19 cellular contexts compared by ENCODE assay signal in the genomic region with DNA sequence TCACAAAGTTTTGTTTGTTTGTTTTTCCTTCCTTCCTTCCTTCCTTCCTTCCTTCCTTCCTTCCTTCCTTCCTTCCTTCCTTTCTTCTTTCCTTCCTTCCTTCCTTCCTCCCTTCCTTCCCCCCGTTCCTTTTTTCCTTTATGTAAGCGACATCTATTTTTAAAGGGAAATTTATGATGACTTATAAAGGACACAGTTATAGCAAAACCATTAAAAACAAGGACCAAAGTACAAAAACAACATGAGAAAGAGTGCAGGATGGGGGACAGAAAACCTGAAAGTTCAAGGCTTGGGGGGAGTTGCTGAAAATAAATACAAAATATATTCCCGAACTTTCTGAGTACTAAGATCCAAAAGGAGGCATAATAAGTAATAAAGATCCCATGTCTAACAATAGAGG. TPM values are rescaled to one million over a fixed set of nuclear protein-coding genes. Genes with fewer than 3 reads are reported as not detected.
DNase-seq lines count a peak whose midpoint lies in the region; ATAC-seq and TF ChIP-seq lines count a peak whose summit lies in the region.
"Had no signal": no experiment of that assay in that cellular context is flagged by ENCODE, and none has a peak within 500 bp of the region (broad histone marks: within the 10 kb centered on the region; RNA-seq: fewer than 3 reads in every experiment).

No MANE protein-coding gene starts in this region.

- H3K9ac ChIP-seq in SK-N-MC (ENCODE audit: insufficient read length) = peak overlapping the region; percentile 78
- H3K9ac ChIP-seq: GM23248 had no signal

- intact Hi-C loops in Calu3 (cut with micrococcal nuclease; ENCODE audit: unreplicated experiment) = no loop called here

- no peaks in the 10 kb centered on the region for H4K20me1 ChIP-seq in GM23338 (replicated peaks; ENCODE audit: insufficient read depth)

- no peaks in the 10 kb centered on the region for H3K4me1 ChIP-seq in HEK293 (ENCODE audit: control insufficient read depth, insufficient read depth, low read length)
- H3K4me1 ChIP-seq in muscle layer of duodenum (ENCODE audit: control insufficient read depth in 1 of 2, insufficient read depth in 2 of 2, low read length in 2 of 2) = no peaks in the 10 kb centered on the region
- no peaks in the 10 kb centered on the region; the same call in 1 of the 2 replicates for H3K4me1 ChIP-seq in GM23338 (ENCODE audit: insufficient read depth)

- no peak for TF ChIP-seq CTCF in HEK293 (tag by site-specific recombination; IDR thresholded peaks at IDR 0.05)
- TF ChIP-seq CTCF in Calu3 (IDR thresholded peaks at IDR 0.05; ENCODE audit: unreplicated experiment) = no peak
- no peak for TF ChIP-seq CTCF in GM23338 (conservative IDR thresholded peaks at IDR 0.05; ENCODE audit: low read depth in 2 of 2)

- H3K27me3 ChIP-seq in muscle layer of duodenum (ENCODE audit: low read depth, low read length) (no peaks in the 10 kb centered on the region), GM23338 (ENCODE audit: insufficient read depth) (no peaks in the 10 kb centered on the region)

- peaks cover 41% of the 10 kb centered on the region for H3K4me1 Mint-ChIP-seq in Calu3 (ENCODE audit: low read depth, unreplicated experiment)
- peaks cover 4% of the 10 kb centered on the region; the same call in 2 of the 3 replicates for H3K4me1 Mint-ChIP-seq in GM23338

- H3K9me3 ChIP-seq in HEK293 (ENCODE audit: control insufficient read depth, insufficient read depth, low read depth, low read length) (no peaks in the 10 kb centered on the region), SK-N-MC (ENCODE audit: low read depth, low read length) (no peaks in the 10 kb centered on the region), muscle layer of duodenum (ENCODE audit: control insufficient read depth in 1 of 2, low read length in 2 of 2) (no peaks in the 10 kb centered on the region)
- H3K9me3 ChIP-seq: A549 had no signal

- no peaks in the 10 kb centered on the region for H3F3A ChIP-seq in GM23338 (replicated peaks; ENCODE audit: low read depth)

- H3K9me3 Mint-ChIP-seq in Calu3 (ENCODE audit: low read depth, unreplicated experiment) (no peaks in the 10 kb centered on the region), GM23338 (no peaks in the 10 kb centered on the region)
- H3K9me3 Mint-ChIP-seq: CD4-positive, alpha-beta memory T cell; H9; HFFc6 had no signal

- no peak for ATAC-seq in GM23338
- ATAC-seq: A549, HCT116 had no signal

- H3K27me3 Mint-ChIP-seq in Calu3 (ENCODE audit: unreplicated experiment) = no peaks in the 10 kb centered on the region
- H3K27me3 Mint-ChIP-seq in GM23338 (ENCODE audit: insufficient read depth, low read depth, poor library complexity) = no peaks in the 10 kb centered on the region

- no TSS peak for BruUV-seq in Calu3 (replicated peaks; lab: Mats Ljungman, UMichigan)

- POLR2A ChIA-PET in HEK293 (lab: Yijun Ruan, JAX) = no interaction called here

- H3K36me3 Mint-ChIP-seq in Calu3 (ENCODE audit: insufficient read depth, unreplicated experiment) (peaks cover 5% of the 10 kb centered on the region), GM23338 (ENCODE audit: low read depth) (no peaks in the 10 kb centered on the region)
- H3K36me3 Mint-ChIP-seq: CD4-positive, alpha-beta memory T cell had no signal

- CTCF ChIA-PET in HEK293 (lab: Yijun Ruan, JAX) (interaction anchor here (0.7 kb wide), 1 partner anchor 22 kb away, joined by 3 read pairs; no protein-coding TSS in a partner anchor), Calu3 (lab: Charles Lee) (no interaction called here)

- 0 out of 2 replicates have a peak, but pooled peaks cover 3% of the 10 kb centered on the region for H3K9me2 ChIP-seq in GM23338 (ENCODE audit: insufficient read depth)

- no peak overlapping the region for H3K27ac ChIP-seq in HEK293 (ENCODE audit: extremely low read depth, low read depth, low read length)
- peak overlapping the region; percentile 99 for H3K27ac ChIP-seq in SK-N-MC
- H3K27ac ChIP-seq in muscle layer of duodenum (ENCODE audit: low read length) = peak overlapping the region; percentile 72
- H3K27ac ChIP-seq in GM23338 (ENCODE audit: low read depth) = no peak overlapping the region
- H3K27ac ChIP-seq: A549, GM23248 had no signal

- H3K4me2 ChIP-seq in GM23338 = no peak overlapping the region
- H3K4me2 ChIP-seq: A549 had no signal

- no peak overlapping the region for H3K4me3 Mint-ChIP-seq in Calu3 (ENCODE audit: low read depth, unreplicated experiment)
- no peak overlapping the region for H3K4me3 Mint-ChIP-seq in GM23338
- H3K4me3 Mint-ChIP-seq: CD4-positive, alpha-beta memory T cell; H9; HFFc6 had no signal

- DNase-seq in SK-N-MC (ENCODE audit: low read depth, low spot score) (peak; percentile 94), NCI-H524 treated with DMSO at 0.1 percent for 48 hours (lab: John Stamatoyannopoulos, UW) (no peak), Calu3 (no peak), GM23338 (ENCODE audit: low spot score) (no peak)
- DNase-seq: 8988T; C1 segment of cervical spinal cord; CD4-positive, alpha-beta memory T cell; COR-L47; DMS153; DND-41; GM23248; H9; HFFc6 had no signal

- H2AFZ ChIP-seq in GM23338 = no peak overlapping the region
- H2AFZ ChIP-seq: GM23248 had no signal

- no peaks in the 10 kb centered on the region for H3K36me3 ChIP-seq in HEK293 (ENCODE audit: control insufficient read depth in 2 of 2, insufficient read depth in 1 of 2, low read length in 2 of 2)
- H3K36me3 ChIP-seq in SK-N-MC (ENCODE audit: insufficient read depth, low read length) = no peaks in the 10 kb centered on the region
- no peaks in the 10 kb centered on the region for H3K36me3 ChIP-seq in muscle layer of duodenum (ENCODE audit: control insufficient read depth in 1 of 2, insufficient read depth in 2 of 2, low read length in 2 of 2)
- H3K36me3 ChIP-seq in GM23338 (ENCODE audit: insufficient read depth) = no peaks in the 10 kb centered on the region

- H3K4me3 ChIP-seq in HEK293 (ENCODE audit: low read depth, low read length) (no peak overlapping the region), SK-N-MC (peak overlapping the region; percentile 79), muscle layer of duodenum (ENCODE audit: low read depth in 1 of 2, low read length in 2 of 2) (peak overlapping the region in 1 of 2 donors; percentile 32), GM23338 (no peak overlapping the region)
- H3K4me3 ChIP-seq: A549, GM23248 had no signal

- no peak overlapping the region for H3K27ac Mint-ChIP-seq in Calu3 (ENCODE audit: unreplicated experiment)
- no peak overlapping the region for H3K27ac Mint-ChIP-seq in GM23338
- H3K27ac Mint-ChIP-seq: CD4-positive, alpha-beta memory T cell; HFFc6 had no signal

- no peaks in the 10 kb centered on the region for H3K79me2 ChIP-seq in GM23338 (replicated peaks; ENCODE audit: insufficient read depth)

TF ChIP-seq in HEK293, 187 proteins besides CTCF, POLR2A, EP300 and RAD21:
- TF ChIP-seq ZSCAN23 (tag by site-specific recombination; IDR thresholded peaks at IDR 0.05) = no peak
- no peak for TF ChIP-seq ZNF654 (tag by site-specific recombination; IDR thresholded peaks at IDR 0.05; ENCODE audit: low read depth)
- peak; percentile 77 for TF ChIP-seq ZNF366 (tag by site-specific recombination; conservative IDR thresholded peaks at IDR 0.05)

TF ChIP-seq in GM23338, 12 proteins besides CTCF, POLR2A, EP300 and RAD21 (continues in another document):
- no peak for TF ChIP-seq EZH2 (IDR thresholded peaks at IDR 0.05; ENCODE audit: low read depth, unreplicated experiment)

RNA-seq across cellular contexts. Expression of a gene that starts 1.8 kb away (rescaled TPM):
- 1.2 and 1.4 TPM in 2 replicates for total RNA-seq in Calu3 (2022)
- total RNA-seq in GM23338 (2014; rRNA removed; shearing (Covaris generic)) = not detected in 2 replicates
- not detected in 2 replicates for polyA plus RNA-seq in GM23338 (2016; fragmentation: Nextera tagmentation; extraction: Ambion mirVana)
- total RNA-seq: CD4-positive, alpha-beta memory T cell; GM23248; H4; H9; HFFc6 had no signal
- polyA plus RNA-seq: BJ; CD4-positive, alpha-beta memory T cell; GM23248 had no signal

Comparison
In these comparisons a context has a peak if more than half of its experiments do, and no peak if none do; other contexts are left out.
1. H3K27ac ChIP-seq: peak in SK-N-MC (single experiment) and muscle layer of duodenum (single experiment); none in HEK293 (single experiment) and GM23338 (single experiment).